ENCODE assay signal across 6 cellular contexts in genomic region chr1:113610372-113610771, GRCh38.
"Had no signal": no experiment of that assay in that cellular context is flagged by ENCODE, and none has a peak within 500 bp of the region (broad histone marks: within the 10 kb centered on the region; RNA-seq: fewer than 3 reads in every experiment).

No MANE protein-coding gene starts in this region.

- H3K27ac Mint-ChIP-seq: GM23338, H9 had no signal

- DNase-seq: H9, HCEC 1CT, IMR-90, KBM-7 had no signal

- H3K4me3 ChIP-seq: GM23338 had no signal

- ATAC-seq: GM23338 had no signal

- H3K9me3 Mint-ChIP-seq: GM23338, H9 had no signal

- H3K4me3 Mint-ChIP-seq: GM23338, H9 had no signal

- H3K9ac ChIP-seq: KMS-11 had no signal

- H3K4me1 Mint-ChIP-seq: GM23338 had no signal

- H3K27ac ChIP-seq: KMS-11 had no signal
